8 cellular contexts compared by ENCODE assay signal in the genomic region with DNA sequence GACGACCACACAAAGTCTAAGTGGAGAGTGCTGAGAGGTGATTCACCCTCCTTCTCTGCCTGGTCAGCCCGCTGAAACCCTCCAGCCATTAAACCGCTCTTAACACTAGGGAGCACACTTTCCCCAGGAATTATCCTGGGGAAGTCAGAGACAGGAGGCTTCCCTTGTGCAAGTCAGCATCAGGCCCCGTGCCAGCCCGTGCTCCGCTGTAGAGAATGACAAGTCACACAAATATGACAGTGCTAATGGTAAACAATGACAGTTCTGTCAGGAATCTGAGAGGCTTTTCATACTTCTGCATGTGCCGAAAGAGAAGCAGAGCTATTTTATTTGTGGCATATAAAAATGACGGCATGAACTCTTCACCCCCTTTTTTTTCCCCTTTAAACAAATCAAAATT.
A peak's percentile ranks its signal among the peaks of the same experiment; 100 is the strongest.
DNase-seq lines count a peak whose midpoint lies in the region; ATAC-seq and TF ChIP-seq lines count a peak whose summit lies in the region.

No MANE protein-coding gene starts in this region.

- intact Hi-C loops in dorsolateral prefrontal cortex (cut with DNase I) (loop anchor here in 1 of 2 donors (5.0 to 10.0 kb wide), 3 partner anchors 164 to 1322 kb away; no protein-coding TSS in a partner anchor), left lung (cut with DNase I) (no loop called here), tibial artery (cut with DNase I; ENCODE audit: low total_unique reads) (no loop called here)

- TF ChIP-seq CTCF in 22Rv1 (IDR thresholded peaks at IDR 0.05) (peak; percentile 76), HFF-Myc (IDR thresholded peaks at IDR 0.05; ENCODE audit: low read depth, low read length, missing control alignments) (peak; percentile 6), dorsolateral prefrontal cortex (IDR thresholded peaks at IDR 0.05 in 54 of 56, conservative IDR thresholded peaks at IDR 0.05 in 2 of 56; ENCODE audit: low read depth in 1 of 56, partially characterized antibody in 56 of 56) (peak; percentile 18 to 85 (median 70)), left lung (IDR thresholded peaks at IDR 0.05) (peak; percentile 23 to 56), tibial artery (IDR thresholded peaks at IDR 0.05) (peak; percentile 17 to 21), GM10248 (IDR thresholded peaks at IDR 0.05; ENCODE audit: control extremely low read depth, extremely low read depth, low read depth, missing control alignments) (no peak)

- H3K4me1 ChIP-seq in left lung: peaks cover 0 to 4% of the 10 kb centered on the region in 2 donors
- no peaks in the 10 kb centered on the region for H3K4me1 ChIP-seq in tibial artery

- CTCF ChIA-PET in GM10248 (lab: Yijun Ruan, JAX): no interaction called here

- H3K9me3 ChIP-seq in left lung: no peaks in the 10 kb centered on the region
- no peaks in the 10 kb centered on the region for H3K9me3 ChIP-seq in tibial artery

- DNase-seq in HFF-Myc (ENCODE audit: extremely low read depth, low read depth) (no peak), NCI-H82 treated with DMSO at 0.1 percent for 48 hours (lab: John Stamatoyannopoulos, UW; ENCODE audit: unreplicated experiment) (peak; percentile 84), dorsolateral prefrontal cortex (peak; percentile 64 to 95 (median 90)), left lung (peak; percentile 82 to 90), tibial artery (peak; percentile 74 to 84), GM10248 (ENCODE audit: extremely low spot score) (no peak)

- POLR2A ChIA-PET in GM10248 (lab: Yijun Ruan, JAX): no interaction called here

- H3K4me3 ChIP-seq in HFF-Myc (replicated peaks; ENCODE audit: low read depth, low read length) (no peak overlapping the region), dorsolateral prefrontal cortex (peak overlapping the region in 55 of 59 donors; percentile 3 to 61 (median 38)), left lung (no peak overlapping the region), tibial artery (no peak overlapping the region)

- no peaks in the 10 kb centered on the region for H3K36me3 ChIP-seq in left lung
- H3K36me3 ChIP-seq in tibial artery: no peaks in the 10 kb centered on the region

- ATAC-seq in left lung (peak; percentile 99), GM21423 (IDR thresholded peaks at IDR 0.05; ENCODE audit: unreplicated experiment) (no peak)

- H3K27ac ChIP-seq in 22Rv1 (no peak overlapping the region), dorsolateral prefrontal cortex (peak overlapping the region in 53 of 59 donors; percentile 12 to 85 (median 64)), left lung (no peak overlapping the region), tibial artery (no peak overlapping the region)

- H3K27me3 ChIP-seq in dorsolateral prefrontal cortex: no peaks in the 10 kb centered on the region
- no peaks in the 10 kb centered on the region for H3K27me3 ChIP-seq in left lung
- H3K27me3 ChIP-seq in tibial artery: no peaks in the 10 kb centered on the region

Comparison
In these comparisons a context has a peak if more than half of its experiments do, and no peak if none do; other contexts are left out.
1. H3K27ac ChIP-seq: peak in dorsolateral prefrontal cortex (53 of 59); none in 22Rv1 (single experiment), left lung (0 of 2) and tibial artery (0 of 2).
2. DNase-seq: peak in NCI-H82 treated with DMSO at 0.1 percent for 48 hours (single experiment), dorsolateral prefrontal cortex (10 of 10), left lung (2 of 2) and tibial artery (2 of 2); none in HFF-Myc (single experiment) and GM10248 (single experiment).
3. H3K4me3 ChIP-seq: peak in dorsolateral prefrontal cortex (55 of 59); none in HFF-Myc (single experiment), left lung (0 of 2) and tibial artery (0 of 2).